Comparison of ENCODE assay signal across 8 cellular contexts in the genomic region with DNA sequence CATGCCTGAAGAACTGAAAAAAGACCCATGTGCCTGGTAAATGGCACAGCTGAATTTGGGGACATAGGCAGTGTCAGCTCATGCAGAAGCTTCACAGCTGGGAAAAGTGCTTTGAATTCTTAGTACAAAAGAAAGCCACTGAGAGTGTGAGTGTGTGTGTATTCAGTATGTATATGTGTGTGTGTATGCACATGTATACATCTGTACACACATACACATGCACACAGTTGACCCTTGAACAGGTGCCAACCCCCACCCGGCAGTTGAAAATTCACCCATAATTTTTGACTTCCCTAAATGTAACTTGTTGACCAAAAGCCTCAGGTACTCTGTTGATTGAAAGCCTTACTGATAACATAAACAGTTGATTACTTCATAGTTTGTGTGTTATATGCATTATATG. TPM values are rescaled to one million over a fixed set of nuclear protein-coding genes. Genes with fewer than 3 reads are reported as not detected.
A peak's percentile ranks its signal among the peaks of the same experiment; 100 is the strongest.
DNase-seq lines count a peak whose midpoint lies in the region; ATAC-seq and TF ChIP-seq lines count a peak whose summit lies in the region.
"Had no signal": no experiment of that assay in that cellular context is flagged by ENCODE, and none has a peak within 500 bp of the region (broad histone marks: within the 10 kb centered on the region; RNA-seq: fewer than 3 reads in every experiment).

No MANE protein-coding gene starts in this region.

- H3K4me3 Mint-ChIP-seq in CD8-positive, alpha-beta memory T cell, result peak overlapping the region; percentile 84 to 96 (median 94)
- peak overlapping the region; percentile 75 for H3K4me3 Mint-ChIP-seq in activated T-helper 1 cell treated with anti-CD3 and anti-CD28 coated beads, Interleukin-12 subunit alpha, Interleukin-12 subunit beta, Interleukin-2, Interleukin-4 antibody, amounts not matched to agents 30 ng/mL and 10 ng/mL and 1 ng/mL, durations not matched to agents 14 hours and 24 hours and 36 hours
- peak overlapping the region; percentile 80 for H3K4me3 Mint-ChIP-seq in natural killer cell

- peaks cover 0 to 8% (median 0%) of the 10 kb centered on the region in 3 donors for H3K36me3 Mint-ChIP-seq in CD8-positive, alpha-beta memory T cell
- H3K36me3 Mint-ChIP-seq in activated T-helper 1 cell treated with anti-CD3 and anti-CD28 coated beads, Interleukin-12 subunit alpha, Interleukin-12 subunit beta, Interleukin-2, Interleukin-4 antibody, amounts not matched to agents 30 ng/mL and 10 ng/mL and 1 ng/mL, durations not matched to agents 14 hours and 24 hours and 36 hours (ENCODE audit: low read depth), result no peaks in the 10 kb centered on the region
- no peaks in the 10 kb centered on the region for H3K36me3 Mint-ChIP-seq in natural killer cell

- peak overlapping the region; percentile 80 for H3K27ac ChIP-seq in CD8-positive, alpha-beta memory T cell (ENCODE audit: low read depth, low read length)
- peak overlapping the region; percentile 76 for H3K27ac ChIP-seq in HL-60 (replicated peaks)
- H3K27ac ChIP-seq in sigmoid colon, result peak overlapping the region in 1 of 4 donors; percentile 55

- peaks cover 20% of the 10 kb centered on the region for H3K4me1 ChIP-seq in CD8-positive, alpha-beta memory T cell (ENCODE audit: insufficient read depth, low read length)
- H3K4me1 ChIP-seq in sigmoid colon, result peaks cover 0 to 8% (median 0%) of the 10 kb centered on the region in 4 donors

- no peaks in the 10 kb centered on the region for H3K9me3 ChIP-seq in CD8-positive, alpha-beta memory T cell (ENCODE audit: low read length)
- H3K9me3 ChIP-seq in sigmoid colon, result no peaks in the 10 kb centered on the region

- H3K27me3 Mint-ChIP-seq in CD8-positive, alpha-beta memory T cell, result no peaks in the 10 kb centered on the region
- no peaks in the 10 kb centered on the region for H3K27me3 Mint-ChIP-seq in activated T-helper 1 cell treated with anti-CD3 and anti-CD28 coated beads, Interleukin-12 subunit alpha, Interleukin-12 subunit beta, Interleukin-2, Interleukin-4 antibody, amounts not matched to agents 30 ng/mL and 10 ng/mL and 1 ng/mL, durations not matched to agents 14 hours and 24 hours and 36 hours (ENCODE audit: insufficient read depth)
- peaks cover 0 to 3% of the 10 kb centered on the region in 2 donors for H3K27me3 Mint-ChIP-seq in natural killer cell (ENCODE audit: low read depth in 2 of 2)

- H3K4me1 Mint-ChIP-seq in CD8-positive, alpha-beta memory T cell, result peaks cover 27 to 42% (median 36%) of the 10 kb centered on the region in 3 donors
- H3K4me1 Mint-ChIP-seq in activated T-helper 1 cell treated with anti-CD3 and anti-CD28 coated beads, Interleukin-12 subunit alpha, Interleukin-12 subunit beta, Interleukin-2, Interleukin-4 antibody, amounts not matched to agents 30 ng/mL and 10 ng/mL and 1 ng/mL, durations not matched to agents 14 hours and 24 hours and 36 hours (ENCODE audit: low read depth), result peaks cover 81% of the 10 kb centered on the region
- H3K4me1 Mint-ChIP-seq in natural killer cell, result peaks cover 9 to 23% of the 10 kb centered on the region in 2 donors

- peak overlapping the region; percentile 84 to 100 (median 98) for H3K27ac Mint-ChIP-seq in CD8-positive, alpha-beta memory T cell
- peak overlapping the region; percentile 94 for H3K27ac Mint-ChIP-seq in activated T-helper 1 cell treated with anti-CD3 and anti-CD28 coated beads, Interleukin-12 subunit alpha, Interleukin-12 subunit beta, Interleukin-2, Interleukin-4 antibody, amounts not matched to agents 30 ng/mL and 10 ng/mL and 1 ng/mL, durations not matched to agents 14 hours and 24 hours and 36 hours
- peak overlapping the region; percentile 85 to 99 for H3K27ac Mint-ChIP-seq in natural killer cell

- peak overlapping the region; percentile 53 for H3K4me3 ChIP-seq in CD8-positive, alpha-beta memory T cell (ENCODE audit: low read length)
- H3K4me3 ChIP-seq in HL-60 (replicated peaks; ENCODE audit: insufficient read depth, low read length) (no peak overlapping the region; the same call in 1 of the 2 replicates), sigmoid colon (no peak overlapping the region)

- TF ChIP-seq POLR2A in sigmoid colon (IDR thresholded peaks at IDR 0.05), result no peak

- ATAC-seq in natural killer cell (no peak), HG03175 (IDR thresholded peaks at IDR 0.05; ENCODE audit: unreplicated experiment) (no peak)

- no peaks in the 10 kb centered on the region for H3K36me3 ChIP-seq in CD8-positive, alpha-beta memory T cell (ENCODE audit: insufficient read depth, low read length)
- H3K36me3 ChIP-seq in sigmoid colon, result no peaks in the 10 kb centered on the region

- CTCF ChIA-PET in CD8-positive, alpha-beta memory T cell (lab: Charles Lee), result interaction anchor here (0.6 to 2.1 kb wide), 3 partner anchors 36 to 381 kb away, joined by 3 to 7 read pairs (median 3); no protein-coding TSS in a partner anchor

- H3K9me3 Mint-ChIP-seq in CD8-positive, alpha-beta memory T cell, result no peaks in the 10 kb centered on the region
- no peaks in the 10 kb centered on the region for H3K9me3 Mint-ChIP-seq in activated T-helper 1 cell treated with anti-CD3 and anti-CD28 coated beads, Interleukin-12 subunit alpha, Interleukin-12 subunit beta, Interleukin-2, Interleukin-4 antibody, amounts not matched to agents 30 ng/mL and 10 ng/mL and 1 ng/mL, durations not matched to agents 14 hours and 24 hours and 36 hours
- peaks cover 0 to 6% of the 10 kb centered on the region in 2 donors for H3K9me3 Mint-ChIP-seq in natural killer cell

- POLR2A ChIA-PET in CD8-positive, alpha-beta memory T cell (lab: Charles Lee), result interaction anchor here (0.6 to 2.6 kb wide), 4 partner anchors 15 to 1159 kb away, joined by 6 to 13 read pairs (median 10); partner anchors contain the start of gene IRF2

- H3K27me3 ChIP-seq in CD8-positive, alpha-beta memory T cell (ENCODE audit: insufficient read depth, low read length, poor library complexity, severe bottlenecking), result no peaks in the 10 kb centered on the region
- H3K27me3 ChIP-seq in HL-60 (ENCODE audit: insufficient read depth, poor library complexity, severe bottlenecking) (no peaks in the 10 kb centered on the region), sigmoid colon (no peaks in the 10 kb centered on the region)

- WGBS in sigmoid colon, 2 donors, result 34 to 51% methylated on average over 1 of the region's 1 CpG

- no peak for TF ChIP-seq EP300 in sigmoid colon (IDR thresholded peaks at IDR 0.05)

- DNase-seq in CD8-positive, alpha-beta memory T cell, result no peak
- DNase-seq in HL-60 (ENCODE audit: low read depth in 1 of 2, low spot score in 1 of 2) (no peak), natural killer cell (no peak), H4 (ENCODE audit: low spot score) (no peak), sigmoid colon (no peak)
- no peak for DNase-seq in activated T-helper 1 cell treated with anti-CD3 and anti-CD28 coated beads, Interleukin-12 subunit alpha, Interleukin-12 subunit beta, Interleukin-2, Interleukin-4 antibody, amounts not matched to agents 30 ng/mL and 10 ng/mL and 1 ng/mL, durations not matched to agents 14 hours and 24 hours and 36 hours (ENCODE audit: low spot score)

- TF ChIP-seq CTCF in HL-60 (IDR thresholded peaks at IDR 0.05; ENCODE audit: insufficient read depth, low read length), result no peak
- TF ChIP-seq CTCF in natural killer cell (IDR thresholded peaks at IDR 0.05), result no peak
- TF ChIP-seq CTCF in sigmoid colon (IDR thresholded peaks at IDR 0.05), result no peak

- intact Hi-C loops in activated T-helper 1 cell treated with anti-CD3 and anti-CD28 coated beads, Interleukin-12 subunit alpha, Interleukin-12 subunit beta, Interleukin-2, Interleukin-4 antibody, amounts not matched to agents 30 ng/mL and 10 ng/mL and 1 ng/mL, durations not matched to agents 14 hours and 24 hours and 36 hours (cut with micrococcal nuclease), result loop anchor here (10.0 kb wide), 1 partner anchor 718 kb away; no protein-coding TSS in a partner anchor
- intact Hi-C loops in natural killer cell (cut with micrococcal nuclease), result loop anchor here (2.0 to 10.0 kb wide), 3 partner anchors 78 to 468 kb away; partner anchors contain the start of genes CENPU and IRF2
- intact Hi-C loops in sigmoid colon (cut with DNase I), result no loop called here

RNA-seq across cellular contexts. Expression of gene ENPP6, which starts 49.5 kb away (rescaled TPM):
- total RNA-seq in CD8-positive, alpha-beta memory T cell, result under 1 TPM; 0.04 to 0.07 TPM
- polyA plus RNA-seq in CD8-positive, alpha-beta memory T cell, result not detected
- total RNA-seq in activated T-helper 1 cell treated with anti-CD3 and anti-CD28 coated beads, Interleukin-12 subunit alpha, Interleukin-12 subunit beta, Interleukin-2, Interleukin-4 antibody, amounts not matched to agents 30 ng/mL and 10 ng/mL and 1 ng/mL, durations not matched to agents 14 hours and 24 hours and 36 hours, result 2.5 and 3.4 TPM in 2 replicates
- total RNA-seq in natural killer cell (under 1 TPM in 1 of 3 donors, not detected in 2; 0.23 TPM), sigmoid colon (under 1 TPM; 0.27 to 0.66 (median 0.32) TPM)
- total RNA-seq in H4 (2014; rRNA removed; shearing (Covaris generic)), result not detected in 2 replicates
- under 1 TPM; under 0.01 to 0.46 (median 0.31) TPM for polyA plus RNA-seq in sigmoid colon
- total RNA-seq: LHCN-M2 had no signal
